Comparison of ENCODE assay signal across 2 cellular contexts in genomic region chr15:84752700-84753099, GRCh38.
TF ChIP-seq lines count a peak whose summit lies in the region.

No MANE protein-coding gene starts in this region.

TF ChIP-seq in SK-N-SH, 30 proteins besides CTCF, POLR2A, EP300 and RAD21 (continued from another document):
- TF ChIP-seq ZBTB33 (IDR thresholded peaks at IDR 0.05; ENCODE audit: borderline replicate concordance, low read depth) (no peak), REST (IDR thresholded peaks at IDR 0.05; ENCODE audit: low read depth, low read length) (no peak), TCF12 (IDR thresholded peaks at IDR 0.05) (no peak), FOXM1 (IDR thresholded peaks at IDR 0.05; ENCODE audit: low read depth) (no peak), ELF1 (IDR thresholded peaks at IDR 0.05) (no peak), GABPA (IDR thresholded peaks at IDR 0.05; ENCODE audit: low read depth) (no peak), FOSL2 (IDR thresholded peaks at IDR 0.05; ENCODE audit: borderline replicate concordance, low read depth) (no peak), MEF2A (IDR thresholded peaks at IDR 0.05; ENCODE audit: borderline replicate concordance, low read depth) (no peak), TEAD4 (IDR thresholded peaks at IDR 0.05; ENCODE audit: borderline replicate concordance, insufficient read depth) (no peak), GATA2 (CRISPR knock-in tag; IDR thresholded peaks at IDR 0.05) (no peak), RFX5 (IDR thresholded peaks at IDR 0.05; ENCODE audit: low read length) (no peak), NRF1 (IDR thresholded peaks at IDR 0.05; ENCODE audit: low read depth, low read length) (no peak), JUND (IDR thresholded peaks at IDR 0.05) (no peak)
- TF ChIP-seq, protein P1, sequence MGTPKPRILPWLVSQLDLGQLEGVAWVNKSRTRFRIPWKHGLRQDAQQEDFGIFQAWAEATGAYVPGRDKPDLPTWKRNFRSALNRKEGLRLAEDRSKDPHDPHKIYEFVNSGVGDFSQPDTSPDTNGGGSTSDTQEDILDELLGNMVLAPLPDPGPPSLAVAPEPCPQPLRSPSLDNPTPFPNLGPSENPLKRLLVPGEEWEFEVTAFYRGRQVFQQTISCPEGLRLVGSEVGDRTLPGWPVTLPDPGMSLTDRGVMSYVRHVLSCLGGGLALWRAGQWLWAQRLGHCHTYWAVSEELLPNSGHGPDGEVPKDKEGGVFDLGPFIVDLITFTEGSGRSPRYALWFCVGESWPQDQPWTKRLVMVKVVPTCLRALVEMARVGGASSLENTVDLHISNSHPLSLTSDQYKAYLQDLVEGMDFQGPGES (IDR thresholded peaks at IDR 0.05; ENCODE audit: low read depth, low read length) = no peak

TF ChIP-seq in SK-N-SH treated with all-trans-retinoic acid at 6 μM for 48 hours, 23 proteins besides CTCF, POLR2A, EP300 and RAD21 (continued from another document):
- TF ChIP-seq, protein P2, sequence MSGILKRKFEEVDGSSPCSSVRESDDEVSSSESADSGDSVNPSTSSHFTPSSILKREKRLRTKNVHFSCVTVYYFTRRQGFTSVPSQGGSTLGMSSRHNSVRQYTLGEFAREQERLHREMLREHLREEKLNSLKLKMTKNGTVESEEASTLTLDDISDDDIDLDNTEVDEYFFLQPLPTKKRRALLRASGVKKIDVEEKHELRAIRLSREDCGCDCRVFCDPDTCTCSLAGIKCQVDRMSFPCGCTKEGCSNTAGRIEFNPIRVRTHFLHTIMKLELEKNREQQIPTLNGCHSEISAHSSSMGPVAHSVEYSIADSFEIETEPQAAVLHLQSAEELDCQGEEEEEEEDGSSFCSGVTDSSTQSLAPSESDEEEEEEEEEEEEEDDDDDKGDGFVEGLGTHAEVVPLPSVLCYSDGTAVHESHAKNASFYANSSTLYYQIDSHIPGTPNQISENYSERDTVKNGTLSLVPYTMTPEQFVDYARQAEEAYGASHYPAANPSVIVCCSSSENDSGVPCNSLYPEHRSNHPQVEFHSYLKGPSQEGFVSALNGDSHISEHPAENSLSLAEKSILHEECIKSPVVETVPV (CRISPR knock-in tag; IDR thresholded peaks at IDR 0.05) = no peak
